In the genomic region with DNA sequence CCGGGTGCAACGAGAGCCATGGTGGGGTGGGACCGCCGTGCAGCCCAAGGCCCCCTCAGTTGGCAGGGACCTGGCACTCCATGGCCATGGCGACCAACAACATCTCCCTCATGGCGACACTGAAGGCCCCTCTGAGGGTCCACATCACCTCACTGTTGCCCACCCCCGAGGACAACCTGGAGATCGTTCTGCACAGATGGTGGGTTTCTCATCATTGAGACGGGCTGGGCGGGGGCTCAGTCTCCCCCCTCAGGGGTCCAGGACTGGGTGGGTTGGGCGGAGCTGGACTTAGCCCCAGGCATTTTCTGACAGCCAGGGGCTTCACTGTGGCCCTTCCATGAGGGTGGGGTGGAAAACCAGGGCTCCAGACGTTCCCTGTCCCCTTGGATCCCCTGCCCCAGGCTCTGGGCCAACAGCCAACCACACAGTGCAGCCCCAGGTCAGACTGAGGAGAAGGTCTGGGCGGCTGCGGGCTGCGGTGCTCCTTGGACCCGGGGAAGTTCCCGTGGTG, we compare ENCODE assay signal across 23 cellular contexts. TPM values are rescaled to one million over a fixed set of nuclear protein-coding genes. Genes with fewer than 3 reads are reported as not detected.
"Had no signal": no experiment of that assay in that cellular context is flagged by ENCODE, and none has a peak within 500 bp of the region (broad histone marks: within the 10 kb centered on the region; RNA-seq: fewer than 3 reads in every experiment).

No MANE protein-coding gene starts in this region.

- DNase-seq: Kasumi-1, MM.1S, NCI-H1092 treated with DMSO at 0.1 percent for 48 hours, NCI-H1436, NCI-H187, NCI-H2029, NCI-H2081 treated with DMSO at 0.1 percent for 48 hours, NCI-H2171, NCI-H446, NCI-H510A, NCI-H524 treated with DMSO at 0.1 percent for 48 hours, NCI-H69, NCI-H774, Right ventricle myocardium superior, RPMI8226, SIG-M5 had no signal

- H3K4me1 ChIP-seq: SJSA1 had no signal

- H3K27ac ChIP-seq: KMS-11, SJSA1, SK-N-MC had no signal

- H3K9me3 Mint-ChIP-seq: IgD-negative memory B cell had no signal

- H3K4me3 Mint-ChIP-seq: IgD-negative memory B cell had no signal

- H3K9me3 ChIP-seq: SJSA1 had no signal

- H3K36me3 ChIP-seq: SJSA1 had no signal

- H3K27ac Mint-ChIP-seq: IgD-negative memory B cell had no signal

- H3K4me1 Mint-ChIP-seq: IgD-negative memory B cell had no signal

- H3K27me3 ChIP-seq: SJSA1 had no signal

- H3K4me2 ChIP-seq: KMS-11 had no signal

- H3K9ac ChIP-seq: KMS-11 had no signal

- H3K4me3 ChIP-seq: K562, SJSA1, SK-N-MC had no signal

RNA-seq across cellular contexts. Expression of a gene that starts 0.7 kb away (rescaled TPM):
- total RNA-seq: M059J, Right ventricle myocardium superior, SJSA1 had no signal
- polyA plus RNA-seq: IgD-negative memory B cell had no signal

RNA-seq across cellular contexts. Expression of a gene that starts 16.4 kb away (rescaled TPM):
- total RNA-seq: K562, M059J, Right ventricle myocardium superior, SJSA1 had no signal
- polyA plus RNA-seq: IgD-negative memory B cell, K562 had no signal

RNA-seq across cellular contexts. Expression of a gene that starts 41.0 kb away (rescaled TPM):
- total RNA-seq: HT1080, K562, M059J, Right ventricle myocardium superior, SJSA1 had no signal
- polyA plus RNA-seq: IgD-negative memory B cell, K562 had no signal
